Comparison of ENCODE assay signal across 1 cellular context in genomic region chr1:1373493-1374067, GRCh38.
TF ChIP-seq lines count a peak whose summit lies in the region.

No MANE protein-coding gene starts in this region.

TF ChIP-seq in WTC11, 78 proteins besides CTCF, POLR2A, EP300 and RAD21 (continued from another document):
- TF ChIP-seq ZNF532 (CRISPR knock-in tag; IDR thresholded peaks at IDR 0.05; ENCODE audit: borderline replicate concordance) (no peak), STAT6 (CRISPR knock-in tag; conservative IDR thresholded peaks at IDR 0.05; ENCODE audit: low read depth) (no peak), RELA (CRISPR knock-in tag; IDR thresholded peaks at IDR 0.05; ENCODE audit: borderline replicate concordance) (no peak)
